ENCODE assay signal across 11 cellular contexts in genomic region chr3:32577174-32577573, GRCh38. TPM values are rescaled to one million over a fixed set of nuclear protein-coding genes. Genes with fewer than 3 reads are reported as not detected.
DNase-seq lines count a peak whose midpoint lies in the region; ATAC-seq, FAIRE-seq and TF ChIP-seq lines count a peak whose summit lies in the region.
"Had no signal": no experiment of that assay in that cellular context is flagged by ENCODE, and none has a peak within 500 bp of the region (broad histone marks: within the 10 kb centered on the region; RNA-seq: fewer than 3 reads in every experiment).

No MANE protein-coding gene starts in this region.

- no TSS peak for BruUV-seq in GM12878 (replicated peaks; lab: Mats Ljungman, UMichigan)

- ATAC-seq in GM12878 (peak; percentile 4; the same call in 2 of the 3 replicates), right cardiac atrium (peak; percentile 32 to 50)

- H3K4me1 ChIP-seq in GM12878 (ENCODE audit: control insufficient read depth, insufficient read depth, low read length) (peaks cover 9% of the 10 kb centered on the region; the same call in 1 of the 2 replicates), right cardiac atrium (ENCODE audit: control insufficient read depth, insufficient read depth, low read length) (peaks cover 3% of the 10 kb centered on the region), thymus (ENCODE audit: control insufficient read depth, insufficient read depth, low read length) (peaks cover 5% of the 10 kb centered on the region), ovary (ENCODE audit: insufficient read depth) (peaks cover under 1% of the 10 kb centered on the region)

- H3K36me3 ChIP-seq in GM12878 (ENCODE audit: control insufficient read depth in 2 of 2, insufficient read depth in 2 of 2, low read length in 1 of 2) (no peaks in the 10 kb centered on the region), thymus (ENCODE audit: control insufficient read depth, insufficient read depth) (no peaks in the 10 kb centered on the region), brain microvascular endothelial cell (replicated peaks) (no peaks in the 10 kb centered on the region), ovary (no peaks in the 10 kb centered on the region)

- SMC1A ChIA-PET in GM12878 (lab: Charles Lee; ENCODE audit: uncharacterized antibody, unreplicated experiment): interaction anchor here (0.6 to 2.6 kb wide), 8 partner anchors 9 to 156 kb away, joined by 3 to 19 read pairs (median 4); no protein-coding TSS in a partner anchor

- H3K9ac ChIP-seq in GM12878 (ENCODE audit: control insufficient read depth, insufficient read depth, low read length): peak overlapping the region; percentile 45; the same call in 1 of the 2 replicates

- RAD21 ChIA-PET in GM12878 (lab: Charles Lee; ENCODE audit: unreplicated experiment): interaction anchor here (0.8 to 3.3 kb wide), 7 partner anchors 8 to 108 kb away, joined by 3 to 14 read pairs (median 5); partner anchors contain the start of gene CNOT10

- H3K9me3 ChIP-seq in GM12878 (replicated peaks; ENCODE audit: control insufficient read depth, insufficient read depth, low read length) (no peaks in the 10 kb centered on the region), right cardiac atrium (ENCODE audit: control insufficient read depth, low read length) (no peaks in the 10 kb centered on the region), thymus (ENCODE audit: control insufficient read depth) (no peaks in the 10 kb centered on the region), ovary (no peaks in the 10 kb centered on the region)

- TF ChIP-seq CTCF in GM12878 (IDR thresholded peaks at IDR 0.05 in 2 of 3, conservative IDR thresholded peaks at IDR 0.05 in 1 of 3; ENCODE audit: control insufficient read depth in 2 of 3, extremely low read depth in 1 of 3, insufficient read depth in 1 of 3, low read depth in 3 of 3, low read length in 3 of 3) (no peak), brain microvascular endothelial cell (IDR thresholded peaks at IDR 0.05; ENCODE audit: low read depth, low read length, missing control alignments) (no peak), ovary (IDR thresholded peaks at IDR 0.05) (no peak)

- no peak for FAIRE-seq in GM12878 (lab: Jason Lieb, UNC)

- H3K4me2 ChIP-seq in GM12878 (ENCODE audit: control insufficient read depth, insufficient read depth): peak overlapping the region; percentile 84

- H3K79me2 ChIP-seq in GM12878 (ENCODE audit: control insufficient read depth, insufficient read depth, low read length): no peaks in the 10 kb centered on the region

- no peak for TF ChIP-seq RAD21 in GM12878 (IDR thresholded peaks at IDR 0.05; ENCODE audit: insufficient read depth, low read depth, low read length)

- DNase-seq in DMS 273 (lab: John Stamatoyannopoulos, UW; ENCODE audit: unreplicated experiment): peak; percentile 53
- no peak for DNase-seq in DMS 273 treated with DMSO at 0.1 percent for 48 hours (lab: John Stamatoyannopoulos, UW)
- DNase-seq in GM12878 (ENCODE audit: low read depth, low spot score): no peak
- no peak for DNase-seq in right cardiac atrium
- DNase-seq in brain microvascular endothelial cell: no peak
- no peak for DNase-seq in ovary
- DNase-seq in DMS153 (lab: John Stamatoyannopoulos, UW): no peak
- DNase-seq: activated CD4-positive, alpha-beta T cell treated with anti-CD3 and anti-CD28 coated beads for 4 hours; activated effector memory CD4-positive, alpha-beta T cell treated with Interleukin-2 at 50 U/mL for 16 hours had no signal

- no peak for TF ChIP-seq POLR2A in GM12878 (IDR thresholded peaks at IDR 0.05; ENCODE audit: low read depth, low read length)
- no peak for TF ChIP-seq POLR2A in ovary (IDR thresholded peaks at IDR 0.05)

- H4K20me1 ChIP-seq in GM12878 (ENCODE audit: control insufficient read depth, insufficient read depth): no peaks in the 10 kb centered on the region

- peak overlapping the region; percentile 84; the same call in 1 of the 2 replicates for H2AFZ ChIP-seq in GM12878 (ENCODE audit: control insufficient read depth, low read depth, low read length)

- intact Hi-C loops in GM12878 (cut with micrococcal nuclease; ENCODE audit: unreplicated experiment) (loop anchor here (5.0 kb wide), 1 partner anchor 65 kb away; no protein-coding TSS in a partner anchor), right cardiac atrium (cut with DNase I) (loop anchor here in 1 of 4 donors (10.0 kb wide), 1 partner anchor 72 kb away; the partner anchor contains the start of gene CMTM6), ovary (cut with DNase I) (no loop called here)

- no peak for TF ChIP-seq EP300 in GM12878 (IDR thresholded peaks at IDR 0.05; ENCODE audit: borderline replicate concordance in 1 of 2, control insufficient read depth in 1 of 2, low read depth in 2 of 2, low read length in 2 of 2)
- TF ChIP-seq EP300 in ovary (IDR thresholded peaks at IDR 0.05): no peak

- in situ Hi-C loops in GM12878 (cut with MboI) (no loop called here), brain microvascular endothelial cell (cut with HindIII; ENCODE audit: low pct_ligation_motif_present, low sequenced_read_pairs) (no loop called here)

- POLR2A ChIA-PET in GM12878 (lab: Charles Lee): interaction anchor here (0.5 to 2.0 kb wide), 5 partner anchors 8 to 864 kb away, joined by 4 to 6 read pairs (median 6); partner anchors contain the start of gene CNOT10

- CTCF ChIA-PET in GM12878 (lab: Yijun Ruan, JAX): interaction anchor here (0.6 to 1.6 kb wide), 8 partner anchors 8 to 267 kb away, joined by 3 to 5 read pairs (median 4); no protein-coding TSS in a partner anchor

- H3K27me3 ChIP-seq in GM12878 (replicated peaks in 1 of 2; ENCODE audit: control insufficient read depth in 2 of 2, insufficient read depth in 2 of 2, low read length in 1 of 2) (no peaks in the 10 kb centered on the region), right cardiac atrium (ENCODE audit: control insufficient read depth, insufficient read depth) (no peaks in the 10 kb centered on the region), thymus (ENCODE audit: control insufficient read depth, insufficient read depth) (no peaks in the 10 kb centered on the region), brain microvascular endothelial cell (replicated peaks) (no peaks in the 10 kb centered on the region), ovary (no peaks in the 10 kb centered on the region)

- peak overlapping the region; percentile 43; the same call in 1 of the 2 replicates for H3K4me3 ChIP-seq in GM12878
- peak overlapping the region; percentile 43 for H3K4me3 ChIP-seq in right cardiac atrium (ENCODE audit: low read length)
- no peak overlapping the region for H3K4me3 ChIP-seq in thymus (ENCODE audit: low read length)
- H3K4me3 ChIP-seq in brain microvascular endothelial cell (ENCODE audit: low read depth, low read length): no peak overlapping the region
- H3K4me3 ChIP-seq in ovary: no peak overlapping the region

- 50% methylated on average over 2 of the region's 2 CpGs for WGBS in GM12878 (ENCODE audit: insufficient coverage, insufficient replicate concordance, low lambda C conversion rate, missing lambda C conversion rate)
- 45% methylated on average over 2 of the region's 2 CpGs for WGBS in right cardiac atrium
- WGBS in thymus: 69% methylated on average over 2 of the region's 2 CpGs
- 47 to 49% (median 48%) methylated on average over 2 of the region's 2 CpGs for WGBS in ovary, 3 donors

- H3K27ac ChIP-seq in GM12878 (ENCODE audit: control insufficient read depth, insufficient read depth) (peak overlapping the region; percentile 82), right cardiac atrium (ENCODE audit: low read length) (peak overlapping the region; percentile 95), thymus (ENCODE audit: low read depth) (peak overlapping the region; percentile 8), brain microvascular endothelial cell (no peak overlapping the region), ovary (peak overlapping the region in 1 of 2 donors; percentile 0)
- H3K27ac ChIP-seq: 22Rv1 had no signal

TF ChIP-seq in GM12878, 131 proteins besides CTCF, POLR2A, EP300 and RAD21 (continues in another document):
- no peak for TF ChIP-seq EGR1 (IDR thresholded peaks at IDR 0.05; ENCODE audit: borderline replicate concordance in 1 of 2, low read depth in 2 of 2, low read length in 2 of 2)
- TF ChIP-seq BRCA1 (IDR thresholded peaks at IDR 0.05; ENCODE audit: low read depth, low read length): no peak
- TF ChIP-seq ATF7 (IDR thresholded peaks at IDR 0.05; ENCODE audit: low read depth): no peak
- TF ChIP-seq MXI1 (IDR thresholded peaks at IDR 0.05; ENCODE audit: low read depth, low read length): no peak

RNA-seq across cellular contexts. Expression of gene DYNC1LI1, which starts 6.5 kb away (rescaled TPM):
- 41.3 and 43.7 TPM in 2 replicates for total RNA-seq in GM12878 (2013; cell fraction: nucleolus; rRNA removed)
- 26.5 and 30.8 TPM in 2 replicates for total RNA-seq in GM12878 (2014; rRNA removed)
- 34.4 and 36.5 TPM in 2 replicates for total RNA-seq in GM12878 (2014; rRNA removed; fragmentation: Illumina TruSeq; extraction: Trizol)
- 29.7 and 32.0 TPM in 2 replicates for total RNA-seq in GM12878 (2021)
- polyA plus RNA-seq in GM12878 (2011; ENCODE audit: low read depth): 8.9 TPM
- 51.7 and 83.7 TPM in 2 replicates for polyA plus RNA-seq in GM12878 (2011; rRNA removed)
- 15.4 and 18.0 TPM in 2 replicates for polyA plus RNA-seq in GM12878 (2011; cell fraction: cytosol; rRNA removed)
- polyA plus RNA-seq in GM12878 (2011; cell fraction: nucleus; rRNA removed): 14.5 and 21.8 TPM in 2 replicates
- 15.3 and 19.8 TPM in 2 replicates for polyA plus RNA-seq in GM12878 (2012)
- 32.0 and 40.8 TPM in 2 replicates for polyA plus RNA-seq in GM12878 (2014; fragmentation: Illumina TruSeq; extraction: Trizol)
- polyA plus RNA-seq in GM12878 (2014; fragmentation: Nextera tagmentation; extraction: Ambion mirVana): 10 to 100 TPM; 11.5 to 17.0 TPM
- polyA plus RNA-seq in GM12878 (2014; rRNA removed): 28.1 and 30.1 TPM in 2 replicates
- 10 to 100 TPM; 36.8 to 37.6 TPM for polyA plus RNA-seq in GM12878 (2016; fragmentation: Nextera tagmentation; extraction: Ambion mirVana)
- polyA minus RNA-seq in GM12878 (2011; rRNA and poly(A)+ RNA removed): 20.3 and 21.6 TPM in 2 replicates
- 9.6 and 12.0 TPM in 2 replicates for polyA minus RNA-seq in GM12878 (2011; cell fraction: cytosol; rRNA and poly(A)+ RNA removed)
- 30.8 and 67.1 TPM in 2 replicates for polyA minus RNA-seq in GM12878 (2011; cell fraction: nucleus; rRNA and poly(A)+ RNA removed)
- 10 to 100 TPM; 41.2 to 48.5 (median 46.1) TPM for total RNA-seq in right cardiac atrium
- 42.6 TPM for polyA plus RNA-seq in right cardiac atrium
- polyA plus RNA-seq in thymus: 29.2 TPM
- 10 to 100 TPM; 21.0 to 37.8 (median 26.6) TPM for total RNA-seq in ovary
- 10 to 100 TPM; 21.1 to 37.6 TPM for polyA plus RNA-seq in ovary

Comparison
In these comparisons a context has a peak if more than half of its experiments do, and no peak if none do; other contexts are left out.
1. H3K4me3 ChIP-seq: peak in GM12878 (single experiment) and right cardiac atrium (single experiment); none in thymus (single experiment), brain microvascular endothelial cell (single experiment) and ovary (single experiment).